9 cellular contexts compared by ENCODE assay signal in the genomic region with DNA sequence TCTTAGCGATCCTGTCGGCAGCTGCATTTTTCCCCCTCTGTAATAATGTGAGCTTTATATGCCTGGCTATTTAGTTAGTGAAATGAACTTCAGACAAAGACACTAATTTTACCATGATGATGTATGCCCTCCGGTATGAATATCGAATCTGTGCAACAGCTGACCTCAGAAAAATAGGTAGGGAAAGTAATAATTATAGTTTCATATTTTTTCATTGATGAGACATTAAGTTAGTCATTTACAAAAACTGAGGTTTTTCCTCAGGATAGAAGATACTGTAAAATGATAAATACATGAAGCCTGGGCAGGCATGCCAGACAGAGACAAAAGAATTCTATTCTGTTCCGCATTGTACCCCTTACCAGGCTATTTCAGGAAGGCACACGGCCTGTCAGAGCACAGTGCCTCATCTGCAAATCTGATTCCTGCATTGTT.
DNase-seq lines count a peak whose midpoint lies in the region; TF ChIP-seq lines count a peak whose summit lies in the region.
"Had no signal": no experiment of that assay in that cellular context is flagged by ENCODE, and none has a peak within 500 bp of the region (broad histone marks: within the 10 kb centered on the region; RNA-seq: fewer than 3 reads in every experiment).

No MANE protein-coding gene starts in this region.

- H3K36me3 ChIP-seq in ACC112 (ENCODE audit: insufficient read depth, low read length) (no peaks in the 10 kb centered on the region), fibroblast of lung (ENCODE audit: control insufficient read depth, insufficient read depth, low read length) (no peaks in the 10 kb centered on the region)
- H3K36me3 ChIP-seq: prostate gland had no signal

- no peaks in the 10 kb centered on the region for H3K9me3 ChIP-seq in fibroblast of lung (ENCODE audit: control insufficient read depth, insufficient read depth, low read depth, low read length)
- H3K9me3 ChIP-seq: prostate gland had no signal

- H3K9me3 Mint-ChIP-seq in nephron progenitor cell: peaks cover 4% of the 10 kb centered on the region

- peaks cover 76% of the 10 kb centered on the region for H3K4me1 Mint-ChIP-seq in nephron progenitor cell

- H3K4me1 ChIP-seq in ACC112 (ENCODE audit: control insufficient read depth, insufficient read depth, low read length, unreplicated experiment) (peaks cover 16% of the 10 kb centered on the region), fibroblast of lung (ENCODE audit: control insufficient read depth, extremely low read depth, insufficient read depth, low read length) (peaks cover 10% of the 10 kb centered on the region)
- H3K4me1 ChIP-seq: prostate gland had no signal

- peak overlapping the region; percentile 98 for H3K27ac Mint-ChIP-seq in nephron progenitor cell

- H3K27me3 Mint-ChIP-seq in nephron progenitor cell (ENCODE audit: low read depth, poor library complexity): no peaks in the 10 kb centered on the region

- DNase-seq in NCI-H526 treated with DMSO at 0.1 percent for 48 hours (lab: John Stamatoyannopoulos, UW) (peak; percentile 7), fibroblast of lung (ENCODE audit: low read depth in 2 of 2) (peak in 1 of 2 donors; percentile 86), nephron progenitor cell (no peak), iPS-NIHi7 (ENCODE audit: extremely low spot score) (no peak), DMS153 (lab: John Stamatoyannopoulos, UW) (no peak), KG1 (lab: John Stamatoyannopoulos, UW) (no peak), activated gamma-delta T cell (lab: John Stamatoyannopoulos, UW) (no peak)

- H3K27me3 ChIP-seq in ACC112 (ENCODE audit: insufficient read depth, low read length) (no peaks in the 10 kb centered on the region), fibroblast of lung (ENCODE audit: control insufficient read depth, insufficient read depth, low read length) (no peaks in the 10 kb centered on the region)

- H3K4me2 ChIP-seq in fibroblast of lung (ENCODE audit: extremely low read depth, insufficient read depth, low read length): no peak overlapping the region

- peak overlapping the region; percentile 50 for H3K4me3 Mint-ChIP-seq in nephron progenitor cell

- H3K79me2 ChIP-seq in ACC112 (ENCODE audit: control insufficient read depth, insufficient read depth, low read length, unreplicated experiment): no peaks in the 10 kb centered on the region
- no peaks in the 10 kb centered on the region for H3K79me2 ChIP-seq in fibroblast of lung (ENCODE audit: control insufficient read depth, insufficient read depth, low read length)

- H3K36me3 Mint-ChIP-seq in nephron progenitor cell (ENCODE audit: low read depth): peaks cover 30% of the 10 kb centered on the region

- no peak for TF ChIP-seq CTCF in fibroblast of lung (conservative IDR thresholded peaks at IDR 0.05 in 1 of 2, IDR thresholded peaks at IDR 0.05 in 1 of 2; ENCODE audit: low read depth in 1 of 2, low read length in 2 of 2)
- TF ChIP-seq CTCF in nephron progenitor cell (IDR thresholded peaks at IDR 0.05): no peak

- peak overlapping the region; percentile 74 for H3K27ac ChIP-seq in ACC112 (ENCODE audit: low read depth, low read length)
- H3K27ac ChIP-seq in fibroblast of lung (ENCODE audit: insufficient read depth, low read length): peak overlapping the region; percentile 63

- H4K20me1 ChIP-seq in fibroblast of lung (ENCODE audit: control insufficient read depth, extremely low read depth, insufficient read depth, low read length): no peaks in the 10 kb centered on the region

- H3K4me3 ChIP-seq in ACC112 (ENCODE audit: low read depth, low read length): peak overlapping the region; percentile 10; the same call in 1 of the 2 replicates
- no peak overlapping the region for H3K4me3 ChIP-seq in fibroblast of lung (replicated peaks in 1 of 4; ENCODE audit: control extremely low read depth in 1 of 4, insufficient read depth in 1 of 4, low read depth in 3 of 4, low read length in 4 of 4)
- H3K4me3 ChIP-seq: prostate gland had no signal

- no peak overlapping the region for H3K9ac ChIP-seq in fibroblast of lung (ENCODE audit: insufficient read depth, low read length)

- H2AFZ ChIP-seq in ACC112 (ENCODE audit: low read length, unreplicated experiment) (peak overlapping the region; percentile 47), fibroblast of lung (ENCODE audit: low read length) (no peak overlapping the region)
